Comparison of ENCODE assay signal across 24 cellular contexts in the genomic region with DNA sequence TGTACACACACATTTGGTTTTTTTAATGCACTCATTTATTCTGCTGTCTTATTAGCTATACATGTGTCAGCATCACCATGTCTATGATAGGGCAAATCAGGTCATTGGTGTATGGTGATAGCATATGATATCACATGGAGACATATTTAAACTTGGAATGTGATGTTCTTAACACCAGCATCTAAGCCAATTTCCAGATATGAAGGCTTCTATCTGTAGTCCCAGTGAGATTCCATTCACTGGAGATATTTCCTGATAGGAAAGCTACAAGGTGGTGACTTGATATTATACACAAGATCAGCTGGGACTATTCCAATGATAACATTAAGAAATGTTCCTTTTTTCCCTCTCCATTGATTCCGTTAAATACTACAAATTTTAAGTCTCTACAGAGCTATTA.
A peak's percentile ranks its signal among the peaks of the same experiment; 100 is the strongest.
DNase-seq lines count a peak whose midpoint lies in the region; ATAC-seq, FAIRE-seq and TF ChIP-seq lines count a peak whose summit lies in the region.
"Had no signal": no experiment of that assay in that cellular context is flagged by ENCODE, and none has a peak within 500 bp of the region (broad histone marks: within the 10 kb centered on the region; RNA-seq: fewer than 3 reads in every experiment).

No MANE protein-coding gene starts in this region.

- no peak overlapping the region for H3K4me3 ChIP-seq in A549
- H3K4me3 ChIP-seq in endothelial cell of umbilical vein (replicated peaks in 1 of 3; ENCODE audit: insufficient read depth in 1 of 3, low read depth in 1 of 3, low read length in 3 of 3): no peak overlapping the region
- H3K4me3 ChIP-seq in H7 (ENCODE audit: insufficient read depth, low read depth, low read length): no peak overlapping the region
- no peak overlapping the region for H3K4me3 ChIP-seq in tibial artery
- H3K4me3 ChIP-seq: BLaER1 had no signal

- TF ChIP-seq POLR2A in A549 (IDR thresholded peaks at IDR 0.05; ENCODE audit: low read length) (no peak), GM12891 (IDR thresholded peaks at IDR 0.05; ENCODE audit: low read depth, low read length) (no peak), endothelial cell of umbilical vein (IDR thresholded peaks at IDR 0.05; ENCODE audit: low read depth, low read length) (no peak)

- TF ChIP-seq CTCF in A549 (IDR thresholded peaks at IDR 0.05) (no peak), endothelial cell of umbilical vein (IDR thresholded peaks at IDR 0.05; ENCODE audit: extremely low read depth in 1 of 2, insufficient read depth in 1 of 2, low read depth in 1 of 2, low read length in 2 of 2) (no peak), tibial artery (IDR thresholded peaks at IDR 0.05) (no peak)

- H3K27ac ChIP-seq in A549: no peak overlapping the region
- no peak overlapping the region for H3K27ac ChIP-seq in endothelial cell of umbilical vein (ENCODE audit: insufficient read depth, low read depth, low read length)
- no peak overlapping the region for H3K27ac ChIP-seq in tibial artery
- H3K27ac ChIP-seq: 22Rv1, BLaER1 had no signal

- CTCF ChIA-PET in A549 (lab: Yijun Ruan, JAX): interaction anchor here (0.6 to 7.7 kb wide), 8 partner anchors 12 to 573 kb away, joined by 3 to 118 read pairs (median 3); no protein-coding TSS in a partner anchor
- CTCF ChIA-PET in endothelial cell of umbilical vein (lab: Charles Lee): interaction anchor here (0.7 to 5.1 kb wide), 7 partner anchors 9 to 625 kb away, joined by 3 to 167 read pairs (median 5); no protein-coding TSS in a partner anchor

- DNase-seq in A549 (ENCODE audit: low read depth in 1 of 2, low spot score in 1 of 2): no peak
- no peak for DNase-seq in GM12891 (ENCODE audit: insufficient read length, low spot score)
- peak; percentile 75 for DNase-seq in endothelial cell of umbilical vein (ENCODE audit: low read depth, low spot score)
- peak; percentile 15 for DNase-seq in pulmonary artery endothelial cell (ENCODE audit: low read depth, low spot score)
- DNase-seq in H7: no peak
- no peak for DNase-seq in activated gamma-delta T cell treated with Interleukin-2 at 50 U/mL for 16 hours
- DNase-seq in tibial artery: no peak
- DNase-seq: ACHN; BE2C; C1 segment of cervical spinal cord; CD4-positive, alpha-beta memory T cell; CD4-positive, CD25-positive, alpha-beta regulatory T cell; CD8-positive, alpha-beta memory T cell; COR-L47; DMS 273 treated with DMSO at 0.1 percent for 48 hours; DMS153; DMS53; DMS79; GF-D8 had no signal

- WGBS in A549 (ENCODE audit: missing lambda C conversion rate): 95% methylated on average over 1 of the region's 1 CpG

- H3K4me2 ChIP-seq in A549: no peak overlapping the region
- H3K4me2 ChIP-seq in endothelial cell of umbilical vein (ENCODE audit: insufficient read depth, low read length): no peak overlapping the region
- H3K4me2 ChIP-seq: BLaER1 had no signal

- intact Hi-C loops in endothelial cell of umbilical vein (cut with micrococcal nuclease) (loop anchor here (5.0 to 10.0 kb wide), 2 partner anchors 223 to 505 kb away; no protein-coding TSS in a partner anchor), tibial artery (cut with DNase I; ENCODE audit: low total_unique reads) (loop anchor here (10.0 kb wide), 1 partner anchor 205 kb away; no protein-coding TSS in a partner anchor)

- no peak overlapping the region for H2AFZ ChIP-seq in endothelial cell of umbilical vein (ENCODE audit: low read depth, low read length)

- peak; percentile 95 for FAIRE-seq in A549 (lab: Jason Lieb, UNC)
- FAIRE-seq in GM12891 (lab: Jason Lieb, UNC): peak; percentile 28
- FAIRE-seq in endothelial cell of umbilical vein (lab: Jason Lieb, UNC): no peak
- FAIRE-seq: G401.6, GM12892, GM18507 had no signal

- TF ChIP-seq RAD21 in A549 (conservative IDR thresholded peaks at IDR 0.05 in 1 of 2, IDR thresholded peaks at IDR 0.05 in 1 of 2): no peak

- BruUV-seq in endothelial cell of umbilical vein (replicated peaks; lab: Mats Ljungman, UMichigan): no TSS peak

- H3K79me2 ChIP-seq in endothelial cell of umbilical vein (ENCODE audit: control insufficient read depth, insufficient read depth, low read length): no peaks in the 10 kb centered on the region

- no peak overlapping the region for H3K9ac ChIP-seq in endothelial cell of umbilical vein (replicated peaks; ENCODE audit: extremely low read depth, insufficient read depth, low read length)
- H3K9ac ChIP-seq: BLaER1 had no signal

- H3K4me1 ChIP-seq in A549 (peaks cover 23% of the 10 kb centered on the region; the same call in 2 of the 3 replicates), endothelial cell of umbilical vein (ENCODE audit: control insufficient read depth, extremely low read depth, insufficient read depth, low read length) (no peaks in the 10 kb centered on the region), tibial artery (peaks cover 0 to 42% (median 11%) of the 10 kb centered on the region in 4 donors)
- H3K4me1 ChIP-seq: BE2C, BLaER1 had no signal

- TF ChIP-seq EP300 in A549 (IDR thresholded peaks at IDR 0.05): no peak

- H3K9me3 ChIP-seq in A549 (no peaks in the 10 kb centered on the region), endothelial cell of umbilical vein (replicated peaks; ENCODE audit: control insufficient read depth, insufficient read depth, low read length) (no peaks in the 10 kb centered on the region), tibial artery (no peaks in the 10 kb centered on the region)
- H3K9me3 ChIP-seq: BE2C, BLaER1 had no signal

- POLR2A ChIA-PET in A549 (lab: Yijun Ruan, JAX): no interaction called here
- POLR2A ChIA-PET in endothelial cell of umbilical vein (lab: Charles Lee): no interaction called here

- no peaks in the 10 kb centered on the region for H3K9me1 ChIP-seq in endothelial cell of umbilical vein (replicated peaks; ENCODE audit: control insufficient read depth, extremely low read depth, insufficient read depth, low read length)

- H3K27me3 ChIP-seq in endothelial cell of umbilical vein (ENCODE audit: control insufficient read depth in 2 of 2, insufficient read depth in 2 of 2, low read length in 2 of 2): no peaks in the 10 kb centered on the region
- no peaks in the 10 kb centered on the region for H3K27me3 ChIP-seq in H7 (ENCODE audit: control insufficient read depth, insufficient read depth, low read length)
- no peaks in the 10 kb centered on the region for H3K27me3 ChIP-seq in tibial artery
- H3K27me3 ChIP-seq: BE2C, BLaER1 had no signal

- dilution Hi-C loops in endothelial cell of umbilical vein (cut with MboI; ENCODE audit: extremely low pct_ligation_motif_present, low sequenced_read_pairs): no loop called here

- no peak for ATAC-seq in A549

- H4K20me1 ChIP-seq in endothelial cell of umbilical vein (replicated peaks; ENCODE audit: control insufficient read depth, extremely low read depth, insufficient read depth, low read length): no peaks in the 10 kb centered on the region
- H4K20me1 ChIP-seq: BLaER1 had no signal

- no peaks in the 10 kb centered on the region for H3K36me3 ChIP-seq in endothelial cell of umbilical vein (ENCODE audit: control insufficient read depth in 2 of 2, extremely low read depth in 1 of 2, insufficient read depth in 2 of 2, low read length in 2 of 2)
- H3K36me3 ChIP-seq in H7 (replicated peaks; ENCODE audit: control insufficient read depth, insufficient read depth, low read length): no peaks in the 10 kb centered on the region
- H3K36me3 ChIP-seq in tibial artery: no peaks in the 10 kb centered on the region
- H3K36me3 ChIP-seq: BE2C had no signal

TF ChIP-seq in A549, 52 proteins besides CTCF, POLR2A, EP300 and RAD21:
- TF ChIP-seq TP53 (CRISPR knock-in tag; IDR thresholded peaks at IDR 0.05) (no peak), HDAC2 (IDR thresholded peaks at IDR 0.05) (no peak), HOXB13 (CRISPR knock-in tag; IDR thresholded peaks at IDR 0.05; ENCODE audit: low read depth) (no peak), FOXS1 (CRISPR knock-in tag; IDR thresholded peaks at IDR 0.05) (no peak), MYC (IDR thresholded peaks at IDR 0.05; ENCODE audit: borderline replicate concordance, low read length) (no peak)

TF ChIP-seq in GM12891, 5 proteins besides CTCF, POLR2A, EP300 and RAD21:
- TF ChIP-seq POLR2AphosphoS5 (IDR thresholded peaks at IDR 0.05; ENCODE audit: low read depth, low read length) (no peak), SPI1 (IDR thresholded peaks at IDR 0.05; ENCODE audit: low read depth, low read length) (no peak), TAF1 (IDR thresholded peaks at IDR 0.05; ENCODE audit: low read depth, low read length) (no peak), PAX5 (IDR thresholded peaks at IDR 0.05; ENCODE audit: insufficient read depth, low read length, severe bottlenecking) (no peak), POU2F2 (IDR thresholded peaks at IDR 0.05; ENCODE audit: low read depth, low read length) (no peak)
TF ChIP-seq in GM12891: peak in this region for 0.

TF ChIP-seq in endothelial cell of umbilical vein, 7 proteins besides CTCF, POLR2A, EP300 and RAD21:
- TF ChIP-seq JUN (IDR thresholded peaks at IDR 0.05; ENCODE audit: borderline replicate concordance, insufficient read depth, insufficient read length, low read depth): no peak

Comparison
In these comparisons a context has a peak if more than half of its experiments do, and no peak if none do; other contexts are left out.
1. DNase-seq: peak in endothelial cell of umbilical vein (single experiment) and pulmonary artery endothelial cell (single experiment); none in A549 (0 of 2), GM12891 (single experiment), H7 (single experiment), activated gamma-delta T cell treated with Interleukin-2 at 50 U/mL for 16 hours (single experiment) and tibial artery (0 of 2).